1 cellular context compared by ENCODE assay signal in the genomic region with DNA sequence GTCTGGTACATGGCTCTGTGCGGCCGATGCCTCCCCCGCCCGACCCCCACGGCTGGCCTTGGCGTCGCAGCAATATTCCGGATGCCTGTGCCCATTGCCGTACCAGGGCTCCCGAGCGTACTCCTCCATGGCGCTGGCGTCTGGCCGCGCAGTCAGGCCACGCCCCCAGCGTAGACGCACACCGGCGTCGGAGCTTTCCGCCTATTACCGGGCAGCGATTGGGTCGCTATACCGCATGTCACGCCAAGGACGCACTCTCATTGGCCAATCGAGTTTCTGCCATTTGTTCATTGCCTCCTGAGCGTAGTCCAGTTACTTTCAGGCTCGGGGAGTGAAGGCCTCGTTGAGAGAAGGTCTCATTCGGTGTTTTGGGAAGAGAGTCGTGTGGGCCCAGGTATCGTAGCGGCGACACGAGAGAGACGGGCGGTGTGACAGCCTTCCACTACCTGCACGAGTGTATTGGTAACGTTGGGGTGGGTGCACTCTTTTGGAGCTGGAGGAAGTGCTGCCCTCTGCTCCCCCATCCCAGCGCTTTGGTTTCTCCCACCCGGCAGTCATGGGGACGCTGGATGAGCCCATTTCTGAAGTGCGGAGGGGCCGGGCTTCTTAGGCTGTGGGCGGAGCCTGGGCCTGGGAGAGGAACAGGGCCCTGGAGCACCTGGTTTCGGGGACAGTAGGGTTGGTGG.
TF ChIP-seq lines count a peak whose summit lies in the region.

A gene with protein sequence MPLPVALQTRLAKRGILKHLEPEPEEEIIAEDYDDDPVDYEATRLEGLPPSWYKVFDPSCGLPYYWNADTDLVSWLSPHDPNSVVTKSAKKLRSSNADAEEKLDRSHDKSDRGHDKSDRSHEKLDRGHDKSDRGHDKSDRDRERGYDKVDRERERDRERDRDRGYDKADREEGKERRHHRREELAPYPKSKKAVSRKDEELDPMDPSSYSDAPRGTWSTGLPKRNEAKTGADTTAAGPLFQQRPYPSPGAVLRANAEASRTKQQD (plus strand): TSS at position 310 of the 686 bp plus-strand sequence. CDS start 580 bp downstream, outside the sequence.
A gene (minus strand): TSS at position 148 of the 686 bp plus-strand sequence. CDS start 19 bp downstream, at position 129.

TF ChIP-seq in GM12878, 131 proteins besides CTCF, POLR2A, EP300 and RAD21 (continued from another document):
- TF ChIP-seq, protein P1, sequence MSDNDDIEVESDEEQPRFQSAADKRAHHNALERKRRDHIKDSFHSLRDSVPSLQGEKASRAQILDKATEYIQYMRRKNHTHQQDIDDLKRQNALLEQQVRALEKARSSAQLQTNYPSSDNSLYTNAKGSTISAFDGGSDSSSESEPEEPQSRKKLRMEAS (IDR thresholded peaks at IDR 0.05; ENCODE audit: low read depth, low read length), result peak; percentile 14; the same call in 1 of the 2 replicates
- TF ChIP-seq NFXL1 (IDR thresholded peaks at IDR 0.05; ENCODE audit: borderline replicate concordance) (no peak), SUZ12 (IDR thresholded peaks at IDR 0.05; ENCODE audit: unreplicated experiment) (no peak), WRNIP1 (IDR thresholded peaks at IDR 0.05; ENCODE audit: borderline replicate concordance, low read depth, low read length) (no peak), SMAD5 (IDR thresholded peaks at IDR 0.05; ENCODE audit: low read depth) (peak; percentile 84; the same call in 1 of the 2 replicates), SIX5 (IDR thresholded peaks at IDR 0.05; ENCODE audit: low read depth, low read length, severe bottlenecking) (peak; percentile 26), STAT3 (IDR thresholded peaks at IDR 0.05; ENCODE audit: low read depth, low read length) (no peak), RUNX3 (IDR thresholded peaks at IDR 0.05; ENCODE audit: low read length) (0 out of 2 replicates have a peak, but pooled peaks have one; percentile 26), CEBPB (IDR thresholded peaks at IDR 0.05; ENCODE audit: borderline replicate concordance in 1 of 2, low read depth in 2 of 2, low read length in 2 of 2) (no peak), NBN (IDR thresholded peaks at IDR 0.05) (peak; percentile 79), YY1 (IDR thresholded peaks at IDR 0.05; ENCODE audit: low read depth, low read length) (peak; percentile 76), CHD4 (IDR thresholded peaks at IDR 0.05) (no peak), FOS (IDR thresholded peaks at IDR 0.05; ENCODE audit: borderline replicate concordance, extremely low read depth, insufficient read length) (peak; percentile 31), BHLHE40 (IDR thresholded peaks at IDR 0.05; ENCODE audit: borderline replicate concordance in 1 of 2, low read depth in 2 of 2, low read length in 1 of 2) (peak; percentile 86 to 90), PAX8 (IDR thresholded peaks at IDR 0.05) (no peak), ZNF217 (IDR thresholded peaks at IDR 0.05) (no peak), CHD2 (IDR thresholded peaks at IDR 0.05; ENCODE audit: borderline replicate concordance, low read depth, low read length) (peak; percentile 52; the same call in 1 of the 2 replicates), RFX5 (IDR thresholded peaks at IDR 0.05; ENCODE audit: low read depth, low read length) (peak; percentile 91), MXI1 (IDR thresholded peaks at IDR 0.05; ENCODE audit: low read depth, low read length) (peak; percentile 14; the same call in 1 of the 2 replicates), ESRRA (IDR thresholded peaks at IDR 0.05; ENCODE audit: low read length) (no peak), PAX5 (IDR thresholded peaks at IDR 0.05; ENCODE audit: borderline replicate concordance, low read depth, low read length) (peak; percentile 17; the same call in 1 of the 2 replicates)
- TF ChIP-seq, protein P2, sequence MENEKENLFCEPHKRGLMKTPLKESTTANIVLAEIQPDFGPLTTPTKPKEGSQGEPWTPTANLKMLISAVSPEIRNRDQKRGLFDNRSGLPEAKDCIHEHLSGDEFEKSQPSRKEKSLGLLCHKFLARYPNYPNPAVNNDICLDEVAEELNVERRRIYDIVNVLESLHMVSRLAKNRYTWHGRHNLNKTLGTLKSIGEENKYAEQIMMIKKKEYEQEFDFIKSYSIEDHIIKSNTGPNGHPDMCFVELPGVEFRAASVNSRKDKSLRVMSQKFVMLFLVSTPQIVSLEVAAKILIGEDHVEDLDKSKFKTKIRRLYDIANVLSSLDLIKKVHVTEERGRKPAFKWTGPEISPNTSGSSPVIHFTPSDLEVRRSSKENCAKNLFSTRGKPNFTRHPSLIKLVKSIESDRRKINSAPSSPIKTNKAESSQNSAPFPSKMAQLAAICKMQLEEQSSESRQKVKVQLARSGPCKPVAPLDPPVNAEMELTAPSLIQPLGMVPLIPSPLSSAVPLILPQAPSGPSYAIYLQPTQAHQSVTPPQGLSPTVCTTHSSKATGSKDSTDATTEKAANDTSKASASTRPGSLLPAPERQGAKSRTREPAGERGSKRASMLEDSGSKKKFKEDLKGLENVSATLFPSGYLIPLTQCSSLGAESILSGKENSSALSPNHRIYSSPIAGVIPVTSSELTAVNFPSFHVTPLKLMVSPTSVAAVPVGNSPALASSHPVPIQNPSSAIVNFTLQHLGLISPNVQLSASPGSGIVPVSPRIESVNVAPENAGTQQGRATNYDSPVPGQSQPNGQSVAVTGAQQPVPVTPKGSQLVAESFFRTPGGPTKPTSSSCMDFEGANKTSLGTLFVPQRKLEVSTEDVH (IDR thresholded peaks at IDR 0.05; ENCODE audit: low read depth, partially characterized antibody), result no peak
- TF ChIP-seq, protein P3, sequence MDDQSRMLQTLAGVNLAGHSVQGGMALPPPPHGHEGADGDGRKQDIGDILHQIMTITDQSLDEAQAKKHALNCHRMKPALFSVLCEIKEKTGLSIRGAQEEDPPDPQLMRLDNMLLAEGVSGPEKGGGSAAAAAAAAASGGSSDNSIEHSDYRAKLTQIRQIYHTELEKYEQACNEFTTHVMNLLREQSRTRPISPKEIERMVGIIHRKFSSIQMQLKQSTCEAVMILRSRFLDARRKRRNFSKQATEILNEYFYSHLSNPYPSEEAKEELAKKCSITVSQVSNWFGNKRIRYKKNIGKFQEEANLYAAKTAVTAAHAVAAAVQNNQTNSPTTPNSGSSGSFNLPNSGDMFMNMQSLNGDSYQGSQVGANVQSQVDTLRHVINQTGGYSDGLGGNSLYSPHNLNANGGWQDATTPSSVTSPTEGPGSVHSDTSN (IDR thresholded peaks at IDR 0.05; ENCODE audit: insufficient replicate concordance, low read depth, low read length), result peak; percentile 85
- TF ChIP-seq, protein P4, sequence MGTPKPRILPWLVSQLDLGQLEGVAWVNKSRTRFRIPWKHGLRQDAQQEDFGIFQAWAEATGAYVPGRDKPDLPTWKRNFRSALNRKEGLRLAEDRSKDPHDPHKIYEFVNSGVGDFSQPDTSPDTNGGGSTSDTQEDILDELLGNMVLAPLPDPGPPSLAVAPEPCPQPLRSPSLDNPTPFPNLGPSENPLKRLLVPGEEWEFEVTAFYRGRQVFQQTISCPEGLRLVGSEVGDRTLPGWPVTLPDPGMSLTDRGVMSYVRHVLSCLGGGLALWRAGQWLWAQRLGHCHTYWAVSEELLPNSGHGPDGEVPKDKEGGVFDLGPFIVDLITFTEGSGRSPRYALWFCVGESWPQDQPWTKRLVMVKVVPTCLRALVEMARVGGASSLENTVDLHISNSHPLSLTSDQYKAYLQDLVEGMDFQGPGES (IDR thresholded peaks at IDR 0.05), result 0 out of 2 replicates have a peak, but pooled peaks have one; percentile 39
- TF ChIP-seq, protein P5, sequence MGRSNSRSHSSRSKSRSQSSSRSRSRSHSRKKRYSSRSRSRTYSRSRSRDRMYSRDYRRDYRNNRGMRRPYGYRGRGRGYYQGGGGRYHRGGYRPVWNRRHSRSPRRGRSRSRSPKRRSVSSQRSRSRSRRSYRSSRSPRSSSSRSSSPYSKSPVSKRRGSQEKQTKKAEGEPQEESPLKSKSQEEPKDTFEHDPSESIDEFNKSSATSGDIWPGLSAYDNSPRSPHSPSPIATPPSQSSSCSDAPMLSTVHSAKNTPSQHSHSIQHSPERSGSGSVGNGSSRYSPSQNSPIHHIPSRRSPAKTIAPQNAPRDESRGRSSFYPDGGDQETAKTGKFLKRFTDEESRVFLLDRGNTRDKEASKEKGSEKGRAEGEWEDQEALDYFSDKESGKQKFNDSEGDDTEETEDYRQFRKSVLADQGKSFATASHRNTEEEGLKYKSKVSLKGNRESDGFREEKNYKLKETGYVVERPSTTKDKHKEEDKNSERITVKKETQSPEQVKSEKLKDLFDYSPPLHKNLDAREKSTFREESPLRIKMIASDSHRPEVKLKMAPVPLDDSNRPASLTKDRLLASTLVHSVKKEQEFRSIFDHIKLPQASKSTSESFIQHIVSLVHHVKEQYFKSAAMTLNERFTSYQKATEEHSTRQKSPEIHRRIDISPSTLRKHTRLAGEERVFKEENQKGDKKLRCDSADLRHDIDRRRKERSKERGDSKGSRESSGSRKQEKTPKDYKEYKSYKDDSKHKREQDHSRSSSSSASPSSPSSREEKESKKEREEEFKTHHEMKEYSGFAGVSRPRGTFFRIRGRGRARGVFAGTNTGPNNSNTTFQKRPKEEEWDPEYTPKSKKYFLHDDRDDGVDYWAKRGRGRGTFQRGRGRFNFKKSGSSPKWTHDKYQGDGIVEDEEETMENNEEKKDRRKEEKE (IDR thresholded peaks at IDR 0.05), result peak; percentile 87
- TF ChIP-seq, protein P6, sequence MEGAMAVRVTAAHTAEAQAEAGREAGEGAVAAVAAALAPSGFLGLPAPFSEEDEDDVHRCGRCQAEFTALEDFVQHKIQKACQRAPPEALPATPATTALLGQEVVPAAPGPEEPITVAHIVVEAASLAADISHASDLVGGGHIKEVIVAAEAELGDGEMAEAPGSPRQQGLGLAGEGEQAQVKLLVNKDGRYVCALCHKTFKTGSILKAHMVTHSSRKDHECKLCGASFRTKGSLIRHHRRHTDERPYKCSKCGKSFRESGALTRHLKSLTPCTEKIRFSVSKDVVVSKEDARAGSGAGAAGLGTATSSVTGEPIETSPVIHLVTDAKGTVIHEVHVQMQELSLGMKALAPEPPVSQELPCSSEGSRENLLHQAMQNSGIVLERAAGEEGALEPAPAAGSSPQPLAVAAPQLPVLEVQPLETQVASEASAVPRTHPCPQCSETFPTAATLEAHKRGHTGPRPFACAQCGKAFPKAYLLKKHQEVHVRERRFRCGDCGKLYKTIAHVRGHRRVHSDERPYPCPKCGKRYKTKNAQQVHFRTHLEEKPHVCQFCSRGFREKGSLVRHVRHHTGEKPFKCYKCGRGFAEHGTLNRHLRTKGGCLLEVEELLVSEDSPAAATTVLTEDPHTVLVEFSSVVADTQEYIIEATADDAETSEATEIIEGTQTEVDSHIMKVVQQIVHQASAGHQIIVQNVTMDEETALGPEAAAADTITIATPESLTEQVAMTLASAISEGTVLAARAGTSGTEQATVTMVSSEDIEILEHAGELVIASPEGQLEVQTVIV (IDR thresholded peaks at IDR 0.05; ENCODE audit: borderline replicate concordance, partially characterized antibody), result peak; percentile 51
- TF ChIP-seq, protein P7, sequence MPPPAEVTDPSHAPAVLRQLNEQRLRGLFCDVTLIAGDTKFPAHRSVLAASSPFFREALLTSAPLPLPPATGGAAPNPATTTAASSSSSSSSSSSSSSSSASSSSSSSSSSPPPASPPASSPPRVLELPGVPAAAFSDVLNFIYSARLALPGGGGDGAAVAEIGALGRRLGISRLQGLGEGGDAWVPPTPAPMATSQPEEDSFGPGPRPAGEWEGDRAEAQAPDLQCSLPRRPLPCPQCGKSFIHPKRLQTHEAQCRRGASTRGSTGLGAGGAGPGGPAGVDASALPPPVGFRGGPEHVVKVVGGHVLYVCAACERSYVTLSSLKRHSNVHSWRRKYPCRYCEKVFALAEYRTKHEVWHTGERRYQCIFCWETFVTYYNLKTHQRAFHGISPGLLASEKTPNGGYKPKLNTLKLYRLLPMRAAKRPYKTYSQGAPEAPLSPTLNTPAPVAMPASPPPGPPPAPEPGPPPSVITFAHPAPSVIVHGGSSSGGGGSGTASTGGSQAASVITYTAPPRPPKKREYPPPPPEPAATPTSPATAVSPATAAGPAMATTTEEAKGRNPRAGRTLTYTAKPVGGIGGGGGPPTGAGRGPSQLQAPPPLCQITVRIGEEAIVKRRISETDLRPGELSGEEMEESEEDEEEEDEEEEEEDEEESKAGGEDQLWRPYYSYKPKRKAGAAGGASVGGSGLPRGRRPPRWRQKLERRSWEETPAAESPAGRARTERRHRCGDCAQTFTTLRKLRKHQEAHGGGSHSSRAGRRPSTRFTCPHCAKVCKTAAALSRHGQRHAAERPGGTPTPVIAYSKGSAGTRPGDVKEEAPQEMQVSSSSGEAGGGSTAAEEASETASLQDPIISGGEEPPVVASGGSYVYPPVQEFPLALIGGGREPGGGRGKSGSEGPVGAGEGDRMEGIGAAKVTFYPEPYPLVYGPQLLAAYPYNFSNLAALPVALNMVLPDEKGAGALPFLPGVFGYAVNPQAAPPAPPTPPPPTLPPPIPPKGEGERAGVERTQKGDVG (CRISPR knock-in tag; IDR thresholded peaks at IDR 0.05), result no peak
- TF ChIP-seq, protein P8, sequence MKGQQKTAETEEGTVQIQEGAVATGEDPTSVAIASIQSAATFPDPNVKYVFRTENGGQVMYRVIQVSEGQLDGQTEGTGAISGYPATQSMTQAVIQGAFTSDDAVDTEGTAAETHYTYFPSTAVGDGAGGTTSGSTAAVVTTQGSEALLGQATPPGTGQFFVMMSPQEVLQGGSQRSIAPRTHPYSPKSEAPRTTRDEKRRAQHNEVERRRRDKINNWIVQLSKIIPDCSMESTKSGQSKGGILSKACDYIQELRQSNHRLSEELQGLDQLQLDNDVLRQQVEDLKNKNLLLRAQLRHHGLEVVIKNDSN (IDR thresholded peaks at IDR 0.05; ENCODE audit: borderline replicate concordance, extremely low read length, insufficient read depth, low read depth, low read length), result no peak
